ENCODE assay signal across 32 cellular contexts in genomic region chr9:3856592-3856991, GRCh38.
A peak's percentile ranks its signal among the peaks of the same experiment; 100 is the strongest.
DNase-seq lines count a peak whose midpoint lies in the region; ATAC-seq and TF ChIP-seq lines count a peak whose summit lies in the region.
"Had no signal": no experiment of that assay in that cellular context is flagged by ENCODE, and none has a peak within 500 bp of the region (broad histone marks: within the 10 kb centered on the region; RNA-seq: fewer than 3 reads in every experiment).

No MANE protein-coding gene starts in this region.

- no peak overlapping the region for H3K4me3 ChIP-seq in SJCRH30
- no peak overlapping the region for H3K4me3 ChIP-seq in fibroblast of mammary gland (ENCODE audit: control insufficient read depth, low read depth, low read length)
- H3K4me3 ChIP-seq in skeletal muscle cell (ENCODE audit: low read depth, low read length): no peak overlapping the region
- H3K4me3 ChIP-seq: esophagus squamous epithelium, PC-9, transverse colon had no signal

- peaks cover 23% of the 10 kb centered on the region for H3K4me1 ChIP-seq in SJCRH30
- H3K4me1 ChIP-seq: transverse colon had no signal

- peaks cover 4% of the 10 kb centered on the region for H3K27me3 Mint-ChIP-seq in activated CD4-positive, alpha-beta T cell treated with anti-CD3 and anti-CD28 coated beads, Interleukin-2, amount 10 ng/mL, durations not matched to agents 24 days and 14 days
- H3K27me3 Mint-ChIP-seq: activated CD4-positive, alpha-beta T cell treated with anti-CD3 and anti-CD28 coated beads, Interleukin-2, amount 10 ng/mL, durations not matched to agents 7 days and 5 days; CD4-positive, CD25-positive, alpha-beta regulatory T cell had no signal

- intact Hi-C loops in activated CD4-positive, alpha-beta T cell treated with anti-CD3 and anti-CD28 coated beads, Interleukin-2, amount 10 ng/mL, durations not matched to agents 24 days and 14 days (cut with micrococcal nuclease): no loop called here

- no peaks in the 10 kb centered on the region for H3K36me3 Mint-ChIP-seq in activated CD4-positive, alpha-beta T cell treated with anti-CD3 and anti-CD28 coated beads, Interleukin-2, amount 10 ng/mL, durations not matched to agents 24 days and 14 days (ENCODE audit: low read depth)
- H3K36me3 Mint-ChIP-seq: activated CD8-positive, alpha-beta memory T cell treated with anti-CD3 and anti-CD28 coated beads, Interleukin-2, amount 10 ng/mL, durations not matched to agents 7 days and 5 days; CD4-positive, CD25-positive, alpha-beta regulatory T cell had no signal

- no peak overlapping the region for H3K4me3 Mint-ChIP-seq in activated CD4-positive, alpha-beta T cell treated with anti-CD3 and anti-CD28 coated beads, Interleukin-2, amount 10 ng/mL, durations not matched to agents 24 days and 14 days
- H3K4me3 Mint-ChIP-seq: activated CD4-positive, alpha-beta T cell treated with anti-CD3 and anti-CD28 coated beads, Interleukin-2, amount 10 ng/mL, durations not matched to agents 7 days and 5 days; activated CD8-positive, alpha-beta memory T cell treated with anti-CD3 and anti-CD28 coated beads, Interleukin-2, amount 10 ng/mL, durations not matched to agents 7 days and 5 days; activated T-cell treated with anti-CD3 and anti-CD28 coated beads, Interleukin-2, amount 50 U/mL, for 72 hours; CD4-positive, CD25-positive, alpha-beta regulatory T cell; central memory CD8-positive, alpha-beta T cell; naive thymus-derived CD8-positive, alpha-beta T cell; T-helper 2 cell treated with Interferon-gamma antibody and Interleukin-4, amounts not matched to agents 5 μg/mL and 100 μg/mL, for 36 hours had no signal

- H3K4me1 Mint-ChIP-seq in activated CD4-positive, alpha-beta T cell treated with anti-CD3 and anti-CD28 coated beads, Interleukin-2, amount 10 ng/mL, durations not matched to agents 24 days and 14 days: peaks cover 2% of the 10 kb centered on the region
- H3K4me1 Mint-ChIP-seq: activated CD4-positive, alpha-beta T cell treated with anti-CD3 and anti-CD28 coated beads, Interleukin-2, amount 10 ng/mL, durations not matched to agents 7 days and 5 days; activated CD8-positive, alpha-beta memory T cell treated with anti-CD3 and anti-CD28 coated beads, Interleukin-2, amount 10 ng/mL, durations not matched to agents 7 days and 5 days; CD4-positive, CD25-positive, alpha-beta regulatory T cell; central memory CD8-positive, alpha-beta T cell; naive thymus-derived CD8-positive, alpha-beta T cell had no signal

- DNase-seq in NCI-H2107 (lab: John Stamatoyannopoulos, UW) (peak; percentile 5), NCI-H2107 treated with DMSO at 0.1 percent for 48 hours (lab: John Stamatoyannopoulos, UW; ENCODE audit: unreplicated experiment) (no peak), SJCRH30 (peak; percentile 39 to 57), fibroblast of mammary gland (ENCODE audit: low read depth) (peak; percentile 53), skeletal muscle cell (ENCODE audit: low read depth) (peak; percentile 60), SKM-1 (lab: John Stamatoyannopoulos, UW; ENCODE audit: unreplicated experiment) (no peak)
- no peak for DNase-seq in activated CD4-positive, alpha-beta T cell treated with anti-CD3 and anti-CD28 coated beads, Interleukin-2, amount 10 ng/mL, durations not matched to agents 24 days and 14 days
- DNase-seq: 8988T; activated CD4-positive, alpha-beta T cell treated with anti-CD3 and anti-CD28 coated beads, Interleukin-2, amount 10 ng/mL, durations not matched to agents 7 days and 5 days; activated CD8-positive, alpha-beta memory T cell treated with anti-CD3 and anti-CD28 coated beads, Interleukin-2, amount 10 ng/mL, durations not matched to agents 7 days and 5 days; activated naive CD4-positive, alpha-beta T cell; activated T-cell treated with anti-CD3 and anti-CD28 coated beads, Interleukin-2, amount 50 U/mL, for 72 hours; CD4-positive, CD25-positive, alpha-beta regulatory T cell; esophagus squamous epithelium; HFFc6; islet precursor cell; midbrain; naive thymus-derived CD8-positive, alpha-beta T cell; NCI-H1105 treated with DMSO at 0.1 percent for 48 hours; NCI-H1930; NCI-H446 treated with DMSO at 0.1 percent for 48 hours; NCI-H82; PC-9; Right ventricle myocardium superior; small intestine; stimulated activated CD4-positive, alpha-beta T cell treated with anti-CD3 and anti-CD28 coated beads, Interleukin-1b, Interleukin-23, amount 100 ng/mL, for 48 hours; stimulated activated CD8-positive, alpha-beta memory T cell treated with anti-CD3 and anti-CD28 coated beads, Interleukin-4, amount 100 ng/mL, for 48 hours; transverse colon had no signal

- no peaks in the 10 kb centered on the region for H3K9me3 Mint-ChIP-seq in activated CD4-positive, alpha-beta T cell treated with anti-CD3 and anti-CD28 coated beads, Interleukin-2, amount 10 ng/mL, durations not matched to agents 24 days and 14 days
- H3K9me3 Mint-ChIP-seq: activated CD4-positive, alpha-beta T cell treated with anti-CD3 and anti-CD28 coated beads, Interleukin-2, amount 10 ng/mL, durations not matched to agents 7 days and 5 days; activated T-cell treated with anti-CD3 and anti-CD28 coated beads, Interleukin-2, amount 50 U/mL, for 72 hours; central memory CD8-positive, alpha-beta T cell; HFFc6; naive thymus-derived CD8-positive, alpha-beta T cell; T-helper 2 cell treated with Interferon-gamma antibody and Interleukin-4, amounts not matched to agents 5 μg/mL and 100 μg/mL, for 36 hours had no signal

- TF ChIP-seq CTCF in fibroblast of mammary gland (conservative IDR thresholded peaks at IDR 0.05; ENCODE audit: control insufficient read depth, insufficient read depth, low read depth, low read length): no peak

- ATAC-seq in HG03520 (IDR thresholded peaks at IDR 0.05; ENCODE audit: unreplicated experiment): no peak
- ATAC-seq: activated CD8-positive, alpha-beta memory T cell treated with anti-CD3 and anti-CD28 coated beads, Interleukin-2, amount 10 ng/mL, durations not matched to agents 7 days and 5 days; activated T-cell treated with anti-CD3 and anti-CD28 coated beads, Interleukin-2, amount 50 U/mL, for 72 hours; naive thymus-derived CD8-positive, alpha-beta T cell had no signal

- no peaks in the 10 kb centered on the region for H3K27me3 ChIP-seq in SJCRH30
- H3K27me3 ChIP-seq: esophagus squamous epithelium, transverse colon had no signal

- no peaks in the 10 kb centered on the region for H3K36me3 ChIP-seq in SJCRH30
- H3K36me3 ChIP-seq: esophagus squamous epithelium, transverse colon had no signal

- H3K27ac ChIP-seq in SJCRH30: peak overlapping the region; percentile 45; the same call in 1 of the 2 replicates
- H3K27ac ChIP-seq: PC-9, transverse colon, VCaP had no signal

- no peaks in the 10 kb centered on the region for H3K9me3 ChIP-seq in SJCRH30 (replicated peaks)
- H3K9me3 ChIP-seq: esophagus squamous epithelium, transverse colon had no signal

- no peak overlapping the region for H3K27ac Mint-ChIP-seq in activated CD4-positive, alpha-beta T cell treated with anti-CD3 and anti-CD28 coated beads, Interleukin-2, amount 10 ng/mL, durations not matched to agents 24 days and 14 days
- H3K27ac Mint-ChIP-seq: activated CD4-positive, alpha-beta T cell treated with anti-CD3 and anti-CD28 coated beads, Interleukin-2, amount 10 ng/mL, durations not matched to agents 7 days and 5 days; activated CD8-positive, alpha-beta memory T cell treated with anti-CD3 and anti-CD28 coated beads, Interleukin-2, amount 10 ng/mL, durations not matched to agents 7 days and 5 days; activated T-cell treated with anti-CD3 and anti-CD28 coated beads, Interleukin-2, amount 50 U/mL, for 72 hours; CD4-positive, CD25-positive, alpha-beta regulatory T cell; naive thymus-derived CD8-positive, alpha-beta T cell; T-helper 2 cell treated with Interferon-gamma antibody and Interleukin-4, amounts not matched to agents 5 μg/mL and 100 μg/mL, for 36 hours had no signal

Comparison
In these comparisons a context has a peak if more than half of its experiments do, and no peak if none do; other contexts are left out.
1. DNase-seq: peak in NCI-H2107 (single experiment), SJCRH30 (2 of 2), fibroblast of mammary gland (single experiment) and skeletal muscle cell (single experiment); none in NCI-H2107 treated with DMSO at 0.1 percent for 48 hours (single experiment), SKM-1 (single experiment) and activated CD4-positive, alpha-beta T cell treated with anti-CD3 and anti-CD28 coated beads, Interleukin-2, amount 10 ng/mL, durations not matched to agents 24 days and 14 days (single experiment).